Comparison of ENCODE assay signal across 1 cellular context in the genomic region with DNA sequence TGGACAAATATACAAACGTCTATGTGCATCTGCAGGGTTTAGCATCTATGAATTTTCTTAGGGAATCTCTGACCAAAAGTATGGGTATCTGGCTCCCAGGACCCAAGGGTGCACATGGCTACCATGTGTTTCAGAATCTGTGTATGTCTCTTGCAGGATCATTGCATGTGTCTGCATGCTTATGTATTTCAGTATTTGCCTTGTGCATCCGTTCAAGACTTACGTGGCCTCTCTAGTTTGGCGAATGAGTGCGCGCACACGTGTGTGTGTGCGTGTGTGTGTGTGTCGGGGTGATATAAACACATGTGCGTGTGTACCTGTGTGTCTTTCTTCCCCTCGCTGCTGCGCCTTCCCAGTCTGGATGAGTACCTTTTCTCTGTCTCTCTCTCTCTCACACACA.
TF ChIP-seq lines count a peak whose summit lies in the region.

No MANE protein-coding gene starts in this region.

TF ChIP-seq in A549, 52 proteins besides CTCF, POLR2A, EP300 and RAD21 (continued from another document):
- no peak for TF ChIP-seq MYC (IDR thresholded peaks at IDR 0.05; ENCODE audit: borderline replicate concordance, low read length)
